19 cellular contexts compared by ENCODE assay signal in the genomic region with DNA sequence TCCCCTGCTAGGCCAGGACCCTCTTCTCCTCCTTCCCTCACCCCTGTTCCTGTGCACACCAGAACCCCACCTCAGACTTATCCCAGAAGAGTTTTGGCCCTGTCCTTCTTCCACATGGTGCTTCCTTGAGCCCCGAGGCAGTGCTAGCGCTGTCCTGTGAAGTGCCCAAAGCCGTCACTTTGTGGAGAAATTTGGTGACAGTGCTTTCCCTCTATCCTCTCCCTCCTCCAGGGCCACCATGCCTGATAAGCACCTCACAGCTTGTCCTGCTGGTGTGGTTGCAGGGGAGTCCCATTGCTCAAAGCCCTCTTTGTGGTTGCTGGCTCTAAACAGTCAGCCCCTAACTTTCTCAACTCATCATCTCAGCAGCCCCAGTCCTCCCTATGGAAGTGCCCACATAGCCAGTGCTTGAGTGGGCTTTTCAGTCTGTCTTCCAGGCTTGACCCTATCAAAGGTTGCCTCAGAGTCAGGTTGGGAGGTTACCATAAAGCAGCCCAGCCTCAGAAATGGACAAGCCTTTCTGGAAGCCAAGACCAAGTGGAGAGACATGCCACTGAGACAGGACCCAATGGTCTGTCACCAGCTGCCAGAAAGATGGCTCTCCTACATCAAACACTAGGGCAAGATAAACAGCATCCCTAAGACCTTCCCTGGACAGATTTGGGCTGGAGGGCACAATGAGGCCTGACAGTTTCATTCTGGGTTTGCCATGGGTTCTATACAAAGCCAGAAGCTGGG. TPM values are rescaled to one million over a fixed set of nuclear protein-coding genes. Genes with fewer than 3 reads are reported as not detected.
DNase-seq lines count a peak whose midpoint lies in the region; ATAC-seq, FAIRE-seq and TF ChIP-seq lines count a peak whose summit lies in the region.
"Had no signal": no experiment of that assay in that cellular context is flagged by ENCODE, and none has a peak within 500 bp of the region (broad histone marks: within the 10 kb centered on the region; RNA-seq: fewer than 3 reads in every experiment).

No MANE protein-coding gene starts in this region.

- peaks cover 4 to 32% (median 21%) of the 10 kb centered on the region in 5 donors for H3K27me3 Mint-ChIP-seq in naive thymus-derived CD8-positive, alpha-beta T cell
- peaks cover 77% of the 10 kb centered on the region for H3K27me3 Mint-ChIP-seq in nephron progenitor cell (ENCODE audit: low read depth, poor library complexity)

- BruUV-seq in Panc1 (replicated peaks; lab: Mats Ljungman, UMichigan), result no TSS peak

- DNase-seq in SK-N-SH (no peak), GM20000 (ENCODE audit: low spot score) (peak; percentile 2), Panc1 (ENCODE audit: low read depth, low spot score) (no peak), D721Med (ENCODE audit: insufficient read length, low spot score) (no peak), ovary (no peak), nephron progenitor cell (no peak)
- DNase-seq in naive thymus-derived CD8-positive, alpha-beta T cell, result no peak

- in situ Hi-C loops in Panc1 (cut with HindIII; ENCODE audit: low pct_unique_long_range_greater_than_20kb, low sequenced_read_pairs), result no loop called here

- no peak overlapping the region for H2AFZ ChIP-seq in SK-N-SH (ENCODE audit: low read depth)
- H2AFZ ChIP-seq: GM23248 had no signal

- 91% methylated on average over 3 of the region's 3 CpGs for WGBS in SK-N-SH (ENCODE audit: low lambda C conversion rate)
- 92 to 100% (median 94%) methylated on average over 3 of the region's 3 CpGs for WGBS in ovary, 3 donors

- peaks cover 7% of the 10 kb centered on the region for H3F3A ChIP-seq in SK-N-SH (replicated peaks; ENCODE audit: insufficient read depth)

- peaks cover 0 to 8% of the 10 kb centered on the region in 2 experiments; a peak in 1 of 4 replicates for H3K4me1 ChIP-seq in SK-N-SH (ENCODE audit: control insufficient read depth in 1 of 2, insufficient read depth in 2 of 2, low read depth in 1 of 2, low read length in 1 of 2)
- H3K4me1 ChIP-seq in Panc1 (ENCODE audit: control insufficient read depth, insufficient read depth, low read length), result peaks cover 5% of the 10 kb centered on the region; the same call in 1 of the 2 replicates
- peaks cover 7% of the 10 kb centered on the region for H3K4me1 ChIP-seq in ovary (ENCODE audit: insufficient read depth)
- H3K4me1 ChIP-seq: SJSA1 had no signal

- POLR2A ChIA-PET in SK-N-SH (lab: Yijun Ruan, JAX) (interaction anchor here (0.9 kb wide), 1 partner anchor 29 kb away, joined by 3 read pairs; no protein-coding TSS in a partner anchor), Panc1 (lab: Charles Lee) (interaction anchor here (0.6 kb wide), 1 partner anchor 172 kb away, joined by 3 read pairs; no protein-coding TSS in a partner anchor)
- POLR2A ChIA-PET in naive thymus-derived CD8-positive, alpha-beta T cell (lab: Charles Lee), result interaction anchor here (0.6 to 2.4 kb wide), 4 partner anchors 20 to 70 kb away, joined by 4 to 11 read pairs (median 10); a partner anchor contains a TSS

- H3K9ac ChIP-seq in SK-N-SH, result no peak overlapping the region
- H3K9ac ChIP-seq: GM23248 had no signal

- no peaks in the 10 kb centered on the region for H3K9me2 ChIP-seq in SK-N-SH

- CTCF ChIA-PET in SK-N-SH (lab: Yijun Ruan, JAX), result interaction anchor here (0.7 to 8.0 kb wide), 35 partner anchors 10 to 510 kb away, joined by 3 to 166 read pairs (median 5); a partner anchor contains a TSS
- CTCF ChIA-PET in Panc1 (lab: Charles Lee), result interaction anchor here (0.6 to 1.7 kb wide), 8 partner anchors 9 to 292 kb away, joined by 3 to 7 read pairs (median 4); no protein-coding TSS in a partner anchor

- no peak for FAIRE-seq in D721Med (lab: Jason Lieb, UNC)
- FAIRE-seq: islet of Langerhans had no signal

- peaks cover 13 to 38% (median 31%) of the 10 kb centered on the region in 4 donors for H3K4me1 Mint-ChIP-seq in naive thymus-derived CD8-positive, alpha-beta T cell
- peaks cover 12% of the 10 kb centered on the region for H3K4me1 Mint-ChIP-seq in nephron progenitor cell

- peak overlapping the region in 1 of 10 donors; percentile 6 for H3K4me3 Mint-ChIP-seq in naive thymus-derived CD8-positive, alpha-beta T cell
- H3K4me3 Mint-ChIP-seq in nephron progenitor cell, result no peak overlapping the region
- H3K4me3 Mint-ChIP-seq: activated CD4-positive, alpha-beta memory T cell treated with anti-CD3 and anti-CD28 coated beads for 36 hours; activated naive CD8-positive, alpha-beta T cell treated with anti-CD3 and anti-CD28 coated beads, Interleukin-2, amount 50 U/mL, for 24 hours; activated T-helper 17 cell treated with anti-CD3 and anti-CD28 coated beads, Interleukin-2, amount 50 U/mL, for 72 hours had no signal

- H3K27ac ChIP-seq in SK-N-SH (ENCODE audit: low read depth in 2 of 2, low read length in 1 of 2), result no peak overlapping the region
- no peak overlapping the region for H3K27ac ChIP-seq in Panc1 (ENCODE audit: low read length)
- H3K27ac ChIP-seq in ovary, result no peak overlapping the region
- H3K27ac ChIP-seq: 22Rv1, brain microvascular endothelial cell, coronary artery, GM23248, SJSA1, upper lobe of right lung had no signal

- no peak for TF ChIP-seq RAD21 in SK-N-SH (IDR thresholded peaks at IDR 0.05; ENCODE audit: low read length)

- peaks cover 24% of the 10 kb centered on the region for H4K20me1 ChIP-seq in SK-N-SH (ENCODE audit: insufficient read depth)

- peaks cover 0 to 7% (median 0%) of the 10 kb centered on the region in 3 donors for H3K36me3 Mint-ChIP-seq in naive thymus-derived CD8-positive, alpha-beta T cell
- H3K36me3 Mint-ChIP-seq in nephron progenitor cell (ENCODE audit: low read depth), result no peaks in the 10 kb centered on the region
- H3K36me3 Mint-ChIP-seq: activated CD4-positive, alpha-beta memory T cell treated with anti-CD3 and anti-CD28 coated beads for 36 hours; naive B cell had no signal

- peak overlapping the region in 3 of 10 donors; percentile 40 to 73 (median 69) for H3K27ac Mint-ChIP-seq in naive thymus-derived CD8-positive, alpha-beta T cell
- H3K27ac Mint-ChIP-seq in nephron progenitor cell, result no peak overlapping the region
- H3K27ac Mint-ChIP-seq: activated CD4-positive, alpha-beta memory T cell treated with anti-CD3 and anti-CD28 coated beads for 36 hours; activated naive CD8-positive, alpha-beta T cell treated with anti-CD3 and anti-CD28 coated beads, Interleukin-2, amount 50 U/mL, for 24 hours; activated T-helper 17 cell treated with anti-CD3 and anti-CD28 coated beads, Interleukin-2, amount 50 U/mL, for 72 hours had no signal

- no peak for TF ChIP-seq EP300 in SK-N-SH (IDR thresholded peaks at IDR 0.05; ENCODE audit: borderline replicate concordance in 1 of 2, low read depth in 1 of 2, low read length in 1 of 2)
- TF ChIP-seq EP300 in ovary (IDR thresholded peaks at IDR 0.05), result no peak

- TF ChIP-seq CTCF in SK-N-SH (IDR thresholded peaks at IDR 0.05) (no peak), GM20000 (IDR thresholded peaks at IDR 0.05; ENCODE audit: extremely low read depth, missing control alignments) (no peak), Panc1 (IDR thresholded peaks at IDR 0.05) (no peak), D721Med (IDR thresholded peaks at IDR 0.05; ENCODE audit: insufficient read depth, missing control alignments) (no peak), ovary (IDR thresholded peaks at IDR 0.05) (no peak), nephron progenitor cell (IDR thresholded peaks at IDR 0.05) (no peak)

- H3K27me3 ChIP-seq in SK-N-SH (ENCODE audit: insufficient read depth), result no peaks in the 10 kb centered on the region
- no peaks in the 10 kb centered on the region for H3K27me3 ChIP-seq in Panc1 (ENCODE audit: control insufficient read depth, insufficient read depth, low read length)
- no peaks in the 10 kb centered on the region for H3K27me3 ChIP-seq in ovary
- H3K27me3 ChIP-seq: brain microvascular endothelial cell, SJSA1, upper lobe of right lung had no signal

- no peaks in the 10 kb centered on the region for H3K9me3 ChIP-seq in SK-N-SH
- H3K9me3 ChIP-seq in Panc1 (ENCODE audit: control insufficient read depth, insufficient read depth, low read depth, low read length), result no peaks in the 10 kb centered on the region
- H3K9me3 ChIP-seq in ovary, result no peaks in the 10 kb centered on the region
- H3K9me3 ChIP-seq: SJSA1, upper lobe of right lung had no signal

- H3K4me2 ChIP-seq in SK-N-SH, result no peak overlapping the region

- H3K36me3 ChIP-seq in SK-N-SH (replicated peaks in 1 of 2; ENCODE audit: control insufficient read depth in 1 of 2, insufficient read depth in 2 of 2, low read length in 1 of 2), result no peaks in the 10 kb centered on the region
- H3K36me3 ChIP-seq in Panc1 (ENCODE audit: control insufficient read depth, insufficient read depth, low read length), result no peaks in the 10 kb centered on the region
- no peaks in the 10 kb centered on the region for H3K36me3 ChIP-seq in ovary
- H3K36me3 ChIP-seq: brain microvascular endothelial cell, SJSA1, upper lobe of right lung had no signal

- no peak for TF ChIP-seq POLR2A in ovary (IDR thresholded peaks at IDR 0.05)

- H3K9me3 Mint-ChIP-seq in naive thymus-derived CD8-positive, alpha-beta T cell, result no peaks in the 10 kb centered on the region
- no peaks in the 10 kb centered on the region for H3K9me3 Mint-ChIP-seq in nephron progenitor cell
- H3K9me3 Mint-ChIP-seq: activated CD4-positive, alpha-beta memory T cell treated with anti-CD3 and anti-CD28 coated beads for 36 hours; activated naive CD8-positive, alpha-beta T cell treated with anti-CD3 and anti-CD28 coated beads, Interleukin-2, amount 50 U/mL, for 24 hours; activated T-helper 17 cell treated with anti-CD3 and anti-CD28 coated beads, Interleukin-2, amount 50 U/mL, for 72 hours; naive B cell had no signal

- intact Hi-C loops in Panc1 (cut with micrococcal nuclease; ENCODE audit: unreplicated experiment), result loop anchor here (1.0 kb wide), 1 partner anchor 70 kb away; no protein-coding TSS in a partner anchor
- intact Hi-C loops in ovary (cut with DNase I), result loop anchor here in 1 of 4 donors (10.0 kb wide), 1 partner anchor 299 kb away; no protein-coding TSS in a partner anchor

- no peaks in the 10 kb centered on the region for H3K79me2 ChIP-seq in SK-N-SH (ENCODE audit: insufficient read depth)

- ATAC-seq in SK-N-SH treated with all-trans-retinoic acid at 6 μM for 48 hours (peak; percentile 13; the same call in 2 of the 3 replicates), Panc1 (peak; percentile 44)
- peak; percentile 17 to 19 for ATAC-seq in naive thymus-derived CD8-positive, alpha-beta T cell

- H3K4me3 ChIP-seq in SK-N-SH (ENCODE audit: low read depth in 2 of 2, low read length in 1 of 2) (no peak overlapping the region), Panc1 (ENCODE audit: low read depth in 2 of 2, low read length in 2 of 2) (no peak overlapping the region), ovary (no peak overlapping the region)
- H3K4me3 ChIP-seq: coronary artery, GM23248, SJSA1, upper lobe of right lung had no signal

RNA-seq across cellular contexts. Expression of a gene that starts 18.0 kb away (rescaled TPM):
- polyA plus RNA-seq in SK-N-SH (2012; rRNA removed) (0.72 and 0.99 TPM in 2 replicates), ovary (1 to 10 TPM; 6.8 to 8.8 TPM)
- polyA plus RNA-seq in SK-N-SH (2012; cell fraction: cytosol; rRNA removed), result 0.98 and 1.1 TPM in 2 replicates
- 1.8 and 3.3 TPM in 2 replicates for polyA plus RNA-seq in SK-N-SH (2012; cell fraction: nucleus; rRNA removed)
- total RNA-seq in Panc1 (2021; ENCODE audit: unreplicated experiment) (7.7 TPM), ovary (10 to 100 TPM in 6 of 7 donors, 1 to 10 TPM in 1; 8.6 to 17.3 (median 15.5) TPM)
- polyA plus RNA-seq in Panc1 (2012; ENCODE audit: insufficient read length), result 3.6 TPM
- total RNA-seq in naive thymus-derived CD8-positive, alpha-beta T cell, result 10 to 100 TPM; 11.6 to 12.9 TPM
- under 1 TPM; 0.24 to 0.51 (median 0.39) TPM for polyA plus RNA-seq in naive thymus-derived CD8-positive, alpha-beta T cell

RNA-seq across cellular contexts. Expression of a gene that starts 29.8 kb away (rescaled TPM):
- polyA plus RNA-seq in SK-N-SH (2012; rRNA removed) (2.4 and 2.9 TPM in 2 replicates), ovary (10 to 100 TPM in 1 of 2 donors, 1 to 10 TPM in 1; 6.3 to 11.0 TPM)
- polyA plus RNA-seq in SK-N-SH (2012; cell fraction: cytosol; rRNA removed), result 2.0 and 2.2 TPM in 2 replicates
- polyA plus RNA-seq in SK-N-SH (2012; cell fraction: nucleus; rRNA removed), result 2.8 and 2.9 TPM in 2 replicates
- total RNA-seq in Panc1 (2021; ENCODE audit: unreplicated experiment) (16.9 TPM), ovary (10 to 100 TPM; 19.5 to 35.5 (median 29.8) TPM)
- polyA plus RNA-seq in Panc1 (2012; ENCODE audit: insufficient read length), result 32.8 TPM
- 10 to 100 TPM; 29.6 to 30.4 TPM for total RNA-seq in naive thymus-derived CD8-positive, alpha-beta T cell
- 1 to 10 TPM; 4.4 to 4.7 (median 4.6) TPM for polyA plus RNA-seq in naive thymus-derived CD8-positive, alpha-beta T cell

RNA-seq across cellular contexts. Expression of a gene that starts 31.3 kb away (rescaled TPM):
- polyA plus RNA-seq in SK-N-SH (2012; rRNA removed) (27.1 and 29.3 TPM in 2 replicates), ovary (10 to 100 TPM; 34.1 to 35.4 TPM)
- polyA plus RNA-seq in SK-N-SH (2012; cell fraction: cytosol; rRNA removed), result 22.0 and 22.6 TPM in 2 replicates
- 9.9 and 20.2 TPM in 2 replicates for polyA plus RNA-seq in SK-N-SH (2012; cell fraction: nucleus; rRNA removed)
- total RNA-seq in Panc1 (2021; ENCODE audit: unreplicated experiment) (126 TPM), ovary (100 to 1,000 TPM in 1 of 7 donors, 10 to 100 TPM in 6; 24.6 to 143 (median 40.6) TPM)
- 185 TPM for polyA plus RNA-seq in Panc1 (2012; ENCODE audit: insufficient read length)
- 1 to 10 TPM; 3.0 to 3.1 TPM for total RNA-seq in naive thymus-derived CD8-positive, alpha-beta T cell
- polyA plus RNA-seq in naive thymus-derived CD8-positive, alpha-beta T cell, result 1 to 10 TPM; 5.1 to 6.5 (median 6.3) TPM

Comparison
In these comparisons a context has a peak if more than half of its experiments do, and no peak if none do; other contexts are left out.
1. RNA of a gene that starts 31.3 kb away (total RNA-seq): 126 TPM in Panc1 (single experiment) and 24.6 to 143 TPM in ovary; 3.0 to 3.1 TPM in naive thymus-derived CD8-positive, alpha-beta T cell; every median in the first group is over 4 times any median in the second.
2. Peak in every context shown above with its lines, with median percentiles within 50 percentile points of each other: ATAC-seq.